31 cellular contexts compared by ENCODE assay signal in the genomic region with DNA sequence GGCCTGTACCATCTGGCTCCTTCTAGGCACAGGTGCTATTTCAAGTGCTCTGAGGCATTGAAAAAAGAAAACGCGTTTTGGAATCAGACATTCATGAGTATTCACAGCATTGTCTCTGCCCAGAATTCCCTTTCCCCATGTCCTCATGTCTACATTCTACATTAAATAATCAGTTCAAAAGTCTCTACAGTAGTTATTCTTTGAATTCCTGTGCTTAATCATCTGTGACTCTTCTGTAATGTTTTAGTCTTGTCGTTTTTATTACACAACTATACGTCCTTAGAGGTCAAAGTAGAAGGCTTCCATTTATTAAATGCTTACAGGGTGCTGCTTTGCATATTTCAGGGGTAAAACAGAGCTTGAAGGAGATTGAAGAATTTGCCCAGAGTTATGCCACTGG.
DNase-seq lines count a peak whose midpoint lies in the region; ATAC-seq and TF ChIP-seq lines count a peak whose summit lies in the region.
"Had no signal": no experiment of that assay in that cellular context is flagged by ENCODE, and none has a peak within 500 bp of the region (broad histone marks: within the 10 kb centered on the region; RNA-seq: fewer than 3 reads in every experiment).

No MANE protein-coding gene starts in this region.

- TF ChIP-seq EP300 in Ishikawa (IDR thresholded peaks at IDR 0.05; ENCODE audit: borderline replicate concordance): no peak
- TF ChIP-seq EP300 in suprapubic skin (IDR thresholded peaks at IDR 0.05): no peak

- TF ChIP-seq POLR2A in suprapubic skin (IDR thresholded peaks at IDR 0.05): no peak

- H3K27me3 ChIP-seq in fibroblast of lung (ENCODE audit: control insufficient read depth, insufficient read depth, low read length) (no peaks in the 10 kb centered on the region), suprapubic skin (no peaks in the 10 kb centered on the region)
- H3K27me3 ChIP-seq: BE2C, neural progenitor cell, right lobe of liver, stomach, thyroid gland, uterus had no signal

- WGBS in suprapubic skin: 62% methylated on average over 4 of the region's 4 CpGs

- DNase-seq in AG10803 (ENCODE audit: low read depth) (peak; percentile 29), fibroblast of lung (ENCODE audit: low read depth in 2 of 2) (peak in 1 of 2 donors; percentile 56), left kidney (ENCODE audit: low read depth, low spot score) (peak; percentile 40), suprapubic skin (ENCODE audit: low spot score in 2 of 2) (no peak), NCI-H1048 (lab: John Stamatoyannopoulos, UW) (no peak), HuH-7.5 (ENCODE audit: low spot score) (no peak)
- DNase-seq: activated CD4-positive, alpha-beta memory T cell treated with anti-CD3 and anti-CD28 coated beads, Interleukin-2, amount 10 ng/mL, durations not matched to agents 7 days and 5 days; activated CD4-positive, alpha-beta T cell treated with anti-CD3 and anti-CD28 coated beads for 1 hour; activated CD8-positive, alpha-beta memory T cell treated with anti-CD3 and anti-CD28 coated beads, Interleukin-2, amount 50 U/mL, for 48 hours; anterior cingulate cortex; BE2C; CD8-positive, alpha-beta T cell; left ventricle myocardium inferior; mesendoderm; NCI-H1105 treated with DMSO at 0.1 percent for 48 hours; NCI-H187 treated with DMSO at 0.1 percent for 48 hours; NCI-H2171; NCI-H82; right lobe of liver; SIG-M5; stimulated activated CD4-positive, alpha-beta T cell treated with anti-CD3 and anti-CD28 coated beads, Interleukin-12 subunit alpha, Interleukin-12 subunit beta, amount 100 ng/mL, for 4 hours; stimulated activated CD4-positive, alpha-beta T cell treated with anti-CD3 and anti-CD28 coated beads, Interleukin-2, amount 100 ng/mL, for 48 hours; stomach; thyroid gland; uterus had no signal

- H3K36me3 ChIP-seq in fibroblast of lung (ENCODE audit: control insufficient read depth, insufficient read depth, low read length) (no peaks in the 10 kb centered on the region), suprapubic skin (no peaks in the 10 kb centered on the region)
- H3K36me3 ChIP-seq: BE2C, HAP-1, left ventricle myocardium inferior, neural progenitor cell, right lobe of liver, stomach, thyroid gland, uterus had no signal

- no peaks in the 10 kb centered on the region for H4K20me1 ChIP-seq in fibroblast of lung (ENCODE audit: control insufficient read depth, extremely low read depth, insufficient read depth, low read length)

- no peak overlapping the region for H3K4me3 ChIP-seq in AG10803 (ENCODE audit: low read length)
- no peak overlapping the region for H3K4me3 ChIP-seq in fibroblast of lung (replicated peaks in 1 of 4; ENCODE audit: control extremely low read depth in 1 of 4, insufficient read depth in 1 of 4, low read depth in 3 of 4, low read length in 4 of 4)
- no peak overlapping the region for H3K4me3 ChIP-seq in suprapubic skin
- H3K4me3 ChIP-seq: HAP-1, K562, left ventricle myocardium inferior, neural progenitor cell, right lobe of liver, stomach, thyroid gland, uterus had no signal

- H3K27ac ChIP-seq in fibroblast of lung (ENCODE audit: insufficient read depth, low read length) (no peak overlapping the region), suprapubic skin (no peak overlapping the region)
- H3K27ac ChIP-seq: left ventricle myocardium inferior, neural progenitor cell, right lobe of liver, stomach, thyroid gland, uterus had no signal

- H3K9me3 ChIP-seq in fibroblast of lung (ENCODE audit: control insufficient read depth, insufficient read depth, low read depth, low read length) (no peaks in the 10 kb centered on the region), suprapubic skin (no peaks in the 10 kb centered on the region)
- H3K9me3 ChIP-seq: BE2C, HAP-1, right lobe of liver, stomach, thyroid gland, uterus had no signal

- no peak for TF ChIP-seq RAD21 in Ishikawa (IDR thresholded peaks at IDR 0.05; ENCODE audit: low read depth)

- no peak overlapping the region for H2AFZ ChIP-seq in fibroblast of lung (ENCODE audit: low read length)
- H2AFZ ChIP-seq: neural progenitor cell had no signal

- H3K79me2 ChIP-seq in fibroblast of lung (ENCODE audit: control insufficient read depth, insufficient read depth, low read length): no peaks in the 10 kb centered on the region

- H3K4me2 ChIP-seq in fibroblast of lung (ENCODE audit: extremely low read depth, insufficient read depth, low read length): peak overlapping the region; percentile 16
- H3K4me2 ChIP-seq: neural progenitor cell had no signal

- TF ChIP-seq CTCF in AG10803 (conservative IDR thresholded peaks at IDR 0.05; ENCODE audit: low read length) (no peak), fibroblast of lung (conservative IDR thresholded peaks at IDR 0.05 in 1 of 2, IDR thresholded peaks at IDR 0.05 in 1 of 2; ENCODE audit: low read depth in 1 of 2, low read length in 2 of 2) (no peak), suprapubic skin (IDR thresholded peaks at IDR 0.05) (no peak)

- H3K4me1 ChIP-seq in fibroblast of lung (ENCODE audit: control insufficient read depth, extremely low read depth, insufficient read depth, low read length) (peaks cover 12% of the 10 kb centered on the region), suprapubic skin (no peaks in the 10 kb centered on the region)
- H3K4me1 ChIP-seq: BE2C, HAP-1, left ventricle myocardium inferior, neural progenitor cell, right lobe of liver, stomach, thyroid gland had no signal

- ATAC-seq in HG03139 (IDR thresholded peaks at IDR 0.05; ENCODE audit: unreplicated experiment): no peak
- ATAC-seq: activated naive CD4-positive, alpha-beta T cell treated with anti-CD3 and anti-CD28 coated beads, Interleukin-2, amount 50 U/mL, for 72 hours; CD8-positive, alpha-beta T cell; K562; right lobe of liver had no signal

- H3K9ac ChIP-seq in fibroblast of lung (ENCODE audit: insufficient read depth, low read length): no peak overlapping the region
- H3K9ac ChIP-seq: neural progenitor cell had no signal

TF ChIP-seq in Ishikawa, 13 proteins besides CTCF, POLR2A, EP300 and RAD21:
- TF ChIP-seq CEBPB (IDR thresholded peaks at IDR 0.05) (0 out of 2 replicates have a peak, but pooled peaks have one; percentile 26), TAF1 (IDR thresholded peaks at IDR 0.05; ENCODE audit: low read depth) (no peak)

Comparison
In these comparisons a context has a peak if more than half of its experiments do, and no peak if none do; other contexts are left out.
1. DNase-seq: peak in AG10803 (single experiment) and left kidney (single experiment); none in suprapubic skin (0 of 2), NCI-H1048 (single experiment) and HuH-7.5 (single experiment).